8 cellular contexts compared by ENCODE assay signal in genomic region chr19:54102421-54103169, GRCh38. TPM values are rescaled to one million over a fixed set of nuclear protein-coding genes. Genes with fewer than 3 reads are reported as not detected.
DNase-seq lines count a peak whose midpoint lies in the region; ATAC-seq, FAIRE-seq and TF ChIP-seq lines count a peak whose summit lies in the region.

TSS of gene NDUFA3 (plus strand) at chr19:54102855. CDS start at chr19:54102879, 24 bp downstream.

- peak; percentile 55 for ATAC-seq in GM18499 (IDR thresholded peaks at IDR 0.05; ENCODE audit: insufficient read depth, unreplicated experiment)
- peak; percentile 91 for ATAC-seq in HG02943 (IDR thresholded peaks at IDR 0.05; ENCODE audit: low read depth, unreplicated experiment)
- ATAC-seq in psoas muscle: peak; percentile 100

- H3K27me3 ChIP-seq in right atrium auricular region (no peaks in the 10 kb centered on the region), psoas muscle (ENCODE audit: insufficient read depth in 3 of 3, low read length in 2 of 3) (peaks cover 0 to 9% (median 0%) of the 10 kb centered on the region in 3 donors)

- intact Hi-C loops in T-helper 2 cell treated with Interferon-gamma antibody and Interleukin-4, amounts not matched to agents 100 ng/mL and 5 ng/mL, for 36 hours (cut with micrococcal nuclease): loop anchor here (1.0 to 5.0 kb wide), 5 partner anchors 13 to 360 kb away; partner anchors contain the start of genes CNOT3, LENG1, LENG9 and PRPF31
- intact Hi-C loops in psoas muscle (cut with DNase I): loop anchor here in 1 of 2 donors (10.0 kb wide), 1 partner anchor 118 kb away; no protein-coding TSS in a partner anchor

- DNase-seq in NCI-H187 treated with DMSO at 0.1 percent for 48 hours (lab: John Stamatoyannopoulos, UW) (peak; percentile 91), anterior cingulate cortex (lab: John Stamatoyannopoulos, UW) (peak; percentile 74 to 99 (median 96)), right atrium auricular region (ENCODE audit: low spot score) (peak; percentile 97), psoas muscle (peak; percentile 99), urothelium cell line (ENCODE audit: low spot score) (peak; percentile 99)

- no peaks in the 10 kb centered on the region for H3K9me3 ChIP-seq in right atrium auricular region
- no peaks in the 10 kb centered on the region for H3K9me3 ChIP-seq in psoas muscle

- TF ChIP-seq CTCF in right atrium auricular region (IDR thresholded peaks at IDR 0.05) (no peak), psoas muscle (IDR thresholded peaks at IDR 0.05) (no peak)

- H3K4me1 ChIP-seq in right atrium auricular region (peaks cover 0 to 13% of the 10 kb centered on the region in 2 donors), psoas muscle (peaks cover 3% of the 10 kb centered on the region)

- H3K27ac ChIP-seq in right atrium auricular region (peak within 1 kb of the TSS; percentile 82 to 84), psoas muscle (peak within 1 kb of the TSS; percentile 76)

- H3K4me3 ChIP-seq in right atrium auricular region (peak within 1 kb of the TSS; percentile 89 to 96), psoas muscle (peak within 1 kb of the TSS; percentile 86)

- peak; percentile 96 for FAIRE-seq in urothelium cell line (lab: Jason Lieb, UNC)

- peaks cover 22% of the 10 kb centered on the region for H3K36me3 ChIP-seq in right atrium auricular region
- peaks cover 0 to 21% of the 10 kb centered on the region in 2 donors for H3K36me3 ChIP-seq in psoas muscle (ENCODE audit: insufficient read depth in 1 of 2, low read depth in 1 of 2)

- whole genome bisulfite sequencing in psoas muscle, 3 donors: 2 to 3% (median 3%) methylated on average over 51 to 54 of the region's 54 CpGs

RNA-seq across cellular contexts. Expression of gene NDUFA3, which starts in this region (rescaled TPM):
- 109 and 114 TPM in 2 replicates for total RNA-seq in T-helper 2 cell treated with Interferon-gamma antibody and Interleukin-4, amounts not matched to agents 100 ng/mL and 5 ng/mL, for 36 hours
- total RNA-seq in right atrium auricular region: 100 to 1,000 TPM in 1 of 2 donors, 10 to 100 TPM in 1; 51.3 to 108 TPM
- 100 to 1,000 TPM; 260 to 361 (median 307) TPM for total RNA-seq in psoas muscle
- polyA plus RNA-seq in psoas muscle: 100 to 1,000 TPM; 302 to 473 (median 338) TPM

Comparison
In these comparisons a context has a peak if more than half of its experiments do, and no peak if none do; other contexts are left out.
1. Peak in every context shown above with its lines: DNase-seq, ATAC-seq, H3K4me3 ChIP-seq and H3K27ac ChIP-seq.